8 cellular contexts compared by ENCODE assay signal in genomic region chr19:47391510-47392223, GRCh38. TPM values are rescaled to one million over a fixed set of nuclear protein-coding genes. Genes with fewer than 3 reads are reported as not detected.
A peak's percentile ranks its signal among the peaks of the same experiment; 100 is the strongest.
DNase-seq lines count a peak whose midpoint lies in the region; ATAC-seq and TF ChIP-seq lines count a peak whose summit lies in the region.

No MANE protein-coding gene starts in this region.

- peak overlapping the region; percentile 47 for H3K4me2 ChIP-seq in HCT116 (ENCODE audit: low read length)

- POLR2A ChIA-PET in HCT116 (lab: Charles Lee), result interaction anchor here (1.0 kb wide), 1 partner anchor 9 kb away, joined by 3 read pairs; no protein-coding TSS in a partner anchor

- H2AFZ ChIP-seq in HCT116 (ENCODE audit: low read depth, low read length, poor library complexity, severe bottlenecking), result peak overlapping the region; percentile 46

- H4K20me1 ChIP-seq in HCT116 (ENCODE audit: insufficient read depth), result no peaks in the 10 kb centered on the region

- no peaks in the 10 kb centered on the region for H3K79me2 ChIP-seq in HCT116 (ENCODE audit: insufficient read depth, low read length)

- no TSS peak for BruUV-seq in HCT116 (replicated peaks; lab: Mats Ljungman, UMichigan)

- no peaks in the 10 kb centered on the region for H3K9me2 ChIP-seq in HCT116 (ENCODE audit: insufficient read depth)

- no peaks in the 10 kb centered on the region for H3K36me3 ChIP-seq in HCT116 (ENCODE audit: control insufficient read depth in 1 of 2, insufficient read depth in 2 of 2, low read length in 2 of 2)
- no peaks in the 10 kb centered on the region for H3K36me3 ChIP-seq in mucosa of descending colon (ENCODE audit: low read depth)

- intact Hi-C loops in HCT116 (cut with micrococcal nuclease), result loop anchor here (1.0 to 2.0 kb wide), 2 partner anchors 95 to 107 kb away; no protein-coding TSS in a partner anchor
- intact Hi-C loops in mucosa of descending colon (cut with DNase I, micrococcal nuclease), result no loop called here

- H3K9me3 ChIP-seq in HCT116 (ENCODE audit: control insufficient read depth in 1 of 2, insufficient read depth in 1 of 2, low read depth in 1 of 2, low read length in 2 of 2) (no peaks in the 10 kb centered on the region), mucosa of descending colon (no peaks in the 10 kb centered on the region)

- TF ChIP-seq CTCF in HCT116 (IDR thresholded peaks at IDR 0.05 in 2 of 3, conservative IDR thresholded peaks at IDR 0.05 in 1 of 3; ENCODE audit: borderline replicate concordance in 1 of 3, insufficient read depth in 1 of 3, low read depth in 2 of 3, low read length in 2 of 3), result peak; percentile 77 to 93 (median 89)
- TF ChIP-seq CTCF in mucosa of descending colon (IDR thresholded peaks at IDR 0.05), result peak; percentile 77

- H3K4me1 ChIP-seq in HCT116 (ENCODE audit: control insufficient read depth in 1 of 2, insufficient read depth in 2 of 2, low read length in 2 of 2) (peaks cover 0 to 2% of the 10 kb centered on the region in 2 experiments; a peak in 1 of 4 replicates), mucosa of descending colon (ENCODE audit: low read depth) (no peaks in the 10 kb centered on the region)

- H3K27me3 ChIP-seq in HCT116 (ENCODE audit: insufficient read depth, low read length), result no peaks in the 10 kb centered on the region

- TF ChIP-seq POLR2A in HCT116 (IDR thresholded peaks at IDR 0.05; ENCODE audit: borderline replicate concordance, extremely low read depth, insufficient read depth, insufficient read length), result no peak

- RAD21 ChIA-PET in HCT116 (lab: Charles Lee; ENCODE audit: low non-redundant PET in 1 of 2, low total read pairs in 2 of 2, uncharacterized antibody in 2 of 2, unreplicated experiment in 2 of 2), result interaction anchor here (0.5 to 1.0 kb wide), 3 partner anchors 36 to 75 kb away, joined by 3 to 4 read pairs (median 3); partner anchors contain the start of gene DHX34 (in 1 of the 2)

- no peak overlapping the region for H3K9ac ChIP-seq in HCT116 (ENCODE audit: low read length)

- TF ChIP-seq RAD21 in HCT116 (IDR thresholded peaks at IDR 0.05; ENCODE audit: low read depth), result peak; percentile 85

- ATAC-seq in HCT116 (peak; percentile 97), mucosa of descending colon (peak; percentile 91), GM21786 (IDR thresholded peaks at IDR 0.05; ENCODE audit: unreplicated experiment) (no peak)

- no peak overlapping the region for H3K4me3 ChIP-seq in HCT116 (replicated peaks in 1 of 2; ENCODE audit: low read depth in 1 of 2, low read length in 2 of 2)
- no peak overlapping the region for H3K4me3 ChIP-seq in mucosa of descending colon

- DNase-seq in C1 segment of cervical spinal cord (lab: John Stamatoyannopoulos, UW) (peak in 11 of 14 donors; percentile 4 to 74 (median 34)), HCT116 (ENCODE audit: low read depth, low spot score) (peak; percentile 49), NOMO-1 treated with DMSO at 0.1 percent for 48 hours (lab: John Stamatoyannopoulos, UW; ENCODE audit: unreplicated experiment) (peak; percentile 70), epidermal melanocyte (ENCODE audit: insufficient read length, low spot score) (peak; percentile 56), mucosa of descending colon (peak; percentile 71 to 80 (median 75))
- DNase-seq in activated CD8-positive, alpha-beta memory T cell treated with anti-CD3 and anti-CD28 coated beads for 48 hours (ENCODE audit: low read depth in 2 of 3, low spot score in 2 of 3), result peak; percentile 48 to 86 (median 72)
- DNase-seq in stimulated activated CD8-positive, alpha-beta memory T cell treated with anti-CD3 and anti-CD28 coated beads, Interleukin-4, amount 100 ng/mL, for 48 hours, result peak; percentile 95

- H3K27ac ChIP-seq in HCT116 (ENCODE audit: low read depth, low read length), result no peak overlapping the region

- CTCF ChIA-PET in HCT116 (lab: Charles Lee), result interaction anchor here (0.6 to 2.5 kb wide), 15 partner anchors 9 to 181 kb away, joined by 3 to 9 read pairs (median 4); partner anchors contain the start of genes DHX34 and NAPA

TF ChIP-seq in HCT116, 20 proteins besides CTCF, POLR2A, EP300 and RAD21:
- TF ChIP-seq ZBTB33 (IDR thresholded peaks at IDR 0.05; ENCODE audit: extremely low read depth, insufficient replicate concordance, low read length) (no peak), ZFX (IDR thresholded peaks at IDR 0.05) (no peak), SP1 (IDR thresholded peaks at IDR 0.05; ENCODE audit: low read depth) (no peak), EZH2 (IDR thresholded peaks at IDR 0.05) (no peak), TCF7L2 (IDR thresholded peaks at IDR 0.05; ENCODE audit: borderline replicate concordance, extremely low read depth, insufficient read depth, insufficient read length) (no peak), YY1 (IDR thresholded peaks at IDR 0.05; ENCODE audit: extremely low read depth, insufficient replicate concordance, low read depth, low read length) (no peak), ATF3 (IDR thresholded peaks at IDR 0.05) (no peak), EGR1 (IDR thresholded peaks at IDR 0.05; ENCODE audit: low read depth) (no peak), POLR2AphosphoS5 (IDR thresholded peaks at IDR 0.05; ENCODE audit: low read depth, low read length) (no peak), ELF1 (IDR thresholded peaks at IDR 0.05; ENCODE audit: borderline replicate concordance, low read depth) (no peak), REST (IDR thresholded peaks at IDR 0.05; ENCODE audit: low read depth) (no peak), CBX3 (IDR thresholded peaks at IDR 0.05; ENCODE audit: low read depth) (no peak), FOSL1 (IDR thresholded peaks at IDR 0.05; ENCODE audit: low read depth) (no peak), SRF (IDR thresholded peaks at IDR 0.05; ENCODE audit: low read depth) (no peak), JUND (IDR thresholded peaks at IDR 0.05) (no peak), ZNF274 (IDR thresholded peaks at IDR 0.05; ENCODE audit: low read depth, low read length) (no peak), EZH2phosphoT487 (IDR thresholded peaks at IDR 0.05; ENCODE audit: borderline replicate concordance) (no peak), SIN3A (IDR thresholded peaks at IDR 0.05; ENCODE audit: low read depth) (no peak), CEBPB (IDR thresholded peaks at IDR 0.05; ENCODE audit: low read depth) (no peak)
- TF ChIP-seq, protein P1, sequence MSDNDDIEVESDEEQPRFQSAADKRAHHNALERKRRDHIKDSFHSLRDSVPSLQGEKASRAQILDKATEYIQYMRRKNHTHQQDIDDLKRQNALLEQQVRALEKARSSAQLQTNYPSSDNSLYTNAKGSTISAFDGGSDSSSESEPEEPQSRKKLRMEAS (IDR thresholded peaks at IDR 0.05), result no peak

RNA-seq across cellular contexts. Expression of gene MEIS3, which starts 27.7 kb away (rescaled TPM):
- total RNA-seq in HCT116 (2021; ENCODE audit: unreplicated experiment) (35.8 TPM), mucosa of descending colon (10 to 100 TPM in 1 of 3 donors, 1 to 10 TPM in 2; 2.1 to 11.6 (median 4.2) TPM)
- polyA plus RNA-seq in HCT116 (2012), result 27.7 and 31.2 TPM in 2 replicates

RNA-seq across cellular contexts. Expression of gene DHX34, which starts 42.6 kb away (rescaled TPM):
- 30.5 TPM for total RNA-seq in HCT116 (2021; ENCODE audit: unreplicated experiment)
- 17.8 and 18.5 TPM in 2 replicates for polyA plus RNA-seq in HCT116 (2012)
- total RNA-seq in mucosa of descending colon, result 10 to 100 TPM in 2 of 3 donors, 1 to 10 TPM in 1; 8.7 to 12.3 (median 11.0) TPM

RNA-seq across cellular contexts. Expression of gene C5AR2, which starts 59.7 kb away (rescaled TPM):
- total RNA-seq in HCT116 (2021; ENCODE audit: unreplicated experiment), result 0.12 TPM
- polyA plus RNA-seq in HCT116 (2012), result 0.04 and 0.25 TPM in 2 replicates
- 1 to 10 TPM in 2 of 3 donors, under 1 TPM in 1; 0.29 to 1.6 (median 1.4) TPM for total RNA-seq in mucosa of descending colon

Comparison
In these comparisons a context has a peak if more than half of its experiments do, and no peak if none do; other contexts are left out.
1. DNase-seq: peak in every context shown above with its lines; median percentile 95 in stimulated activated CD8-positive, alpha-beta memory T cell treated with anti-CD3 and anti-CD28 coated beads, Interleukin-4, amount 100 ng/mL, for 48 hours; 75 in mucosa of descending colon; 72 in activated CD8-positive, alpha-beta memory T cell treated with anti-CD3 and anti-CD28 coated beads for 48 hours; 70 in NOMO-1 treated with DMSO at 0.1 percent for 48 hours; 56 in epidermal melanocyte; 49 in HCT116; 34 in C1 segment of cervical spinal cord.